Comparison of ENCODE assay signal across 25 cellular contexts in genomic region chr1:62233926-62234450, GRCh38. TPM values are rescaled to one million over a fixed set of nuclear protein-coding genes. Genes with fewer than 3 reads are reported as not detected.
"Had no signal": no experiment of that assay in that cellular context is flagged by ENCODE, and none has a peak within 500 bp of the region (broad histone marks: within the 10 kb centered on the region; RNA-seq: fewer than 3 reads in every experiment).

No MANE protein-coding gene starts in this region.

- ATAC-seq: activated T-helper 17 cell treated with anti-CD3 and anti-CD28 coated beads, Interleukin-2, amount 50 U/mL, for 72 hours; body of pancreas had no signal

- H3K4me3 ChIP-seq: body of pancreas, MG63, Peyer's patch had no signal

- H3K36me3 ChIP-seq: MG63, Peyer's patch had no signal

- H3K27me3 Mint-ChIP-seq: activated naive CD8-positive, alpha-beta T cell treated with anti-CD3 and anti-CD28 coated beads for 36 hours had no signal

- H3K4me3 Mint-ChIP-seq: activated CD4-positive, alpha-beta memory T cell treated with anti-CD3 and anti-CD28 coated beads for 36 hours; activated CD4-positive, alpha-beta T cell treated with anti-CD3 and anti-CD28 coated beads, Interleukin-2, amount 10 ng/mL, durations not matched to agents 24 days and 14 days; activated naive CD4-positive, alpha-beta T cell treated with anti-CD3 and anti-CD28 coated beads, Interleukin-2, amount 10 ng/mL, durations not matched to agents 7 days and 5 days; activated naive CD8-positive, alpha-beta T cell treated with anti-CD3 and anti-CD28 coated beads for 36 hours; activated T-helper 17 cell treated with anti-CD3 and anti-CD28 coated beads, Interleukin-2, amount 50 U/mL, for 72 hours; central memory CD8-positive, alpha-beta T cell; IgD-negative memory B cell; T-helper 1 cell treated with Interleukin-12 subunit alpha and Interleukin-12 subunit beta and Interleukin-4 antibody, amounts not matched to agents 30 μg/mL and 1 μg/mL, for 36 hours had no signal

- H3K9me3 ChIP-seq: body of pancreas, MG63, Peyer's patch had no signal

- H3K27ac Mint-ChIP-seq: activated CD4-positive, alpha-beta memory T cell treated with anti-CD3 and anti-CD28 coated beads for 36 hours; activated CD4-positive, alpha-beta T cell treated with anti-CD3 and anti-CD28 coated beads, Interleukin-2, amount 10 ng/mL, durations not matched to agents 24 days and 14 days; activated naive CD4-positive, alpha-beta T cell treated with anti-CD3 and anti-CD28 coated beads, Interleukin-2, amount 10 ng/mL, durations not matched to agents 7 days and 5 days; activated naive CD8-positive, alpha-beta T cell treated with anti-CD3 and anti-CD28 coated beads for 36 hours; activated T-helper 17 cell treated with anti-CD3 and anti-CD28 coated beads, Interleukin-2, amount 50 U/mL, for 72 hours; IgD-negative memory B cell; T-helper 1 cell treated with Interleukin-12 subunit alpha and Interleukin-12 subunit beta and Interleukin-4 antibody, amounts not matched to agents 30 μg/mL and 1 μg/mL, for 36 hours had no signal

- H3K4me1 ChIP-seq: body of pancreas, Peyer's patch had no signal

- DNase-seq: activated CD4-positive, alpha-beta memory T cell treated with anti-CD3 and anti-CD28 coated beads for 36 hours; activated CD4-positive, alpha-beta T cell treated with anti-CD3 and anti-CD28 coated beads for 1 hour; activated CD4-positive, alpha-beta T cell treated with anti-CD3 and anti-CD28 coated beads, Interleukin-2, amount 10 ng/mL, durations not matched to agents 24 days and 14 days; activated CD8-positive, alpha-beta memory T cell treated with anti-CD3 and anti-CD28 coated beads for 24 hours; activated gamma-delta T cell; activated naive CD4-positive, alpha-beta T cell treated with anti-CD3 and anti-CD28 coated beads, Interleukin-2, amount 10 ng/mL, durations not matched to agents 7 days and 5 days; activated naive CD8-positive, alpha-beta T cell treated with anti-CD3 and anti-CD28 coated beads for 36 hours; activated T-cell treated with anti-CD3 and anti-CD28 coated beads, Interleukin-2, amount 50 U/mL, for 48 hours; body of pancreas; MG63; MV-4-11; NCI-H1092 treated with DMSO at 0.1 percent for 48 hours; NCI-H1417 treated with DMSO at 0.1 percent for 48 hours; NCI-H1694 treated with DMSO at 0.1 percent for 48 hours; NCI-H2029 treated with DMSO at 0.1 percent for 48 hours; NCI-H510A treated with DMSO at 0.1 percent for 48 hours; NCI-H69; Peyer's patch; SHP77 treated with DMSO at 0.1 percent for 48 hours had no signal

- H3K4me1 Mint-ChIP-seq: activated CD4-positive, alpha-beta T cell treated with anti-CD3 and anti-CD28 coated beads, Interleukin-2, amount 10 ng/mL, durations not matched to agents 24 days and 14 days; activated naive CD4-positive, alpha-beta T cell treated with anti-CD3 and anti-CD28 coated beads, Interleukin-2, amount 10 ng/mL, durations not matched to agents 7 days and 5 days; activated naive CD8-positive, alpha-beta T cell treated with anti-CD3 and anti-CD28 coated beads for 36 hours; IgD-negative memory B cell had no signal

- H3K9me3 Mint-ChIP-seq: activated CD4-positive, alpha-beta memory T cell treated with anti-CD3 and anti-CD28 coated beads for 36 hours; activated CD4-positive, alpha-beta T cell treated with anti-CD3 and anti-CD28 coated beads, Interleukin-2, amount 10 ng/mL, durations not matched to agents 24 days and 14 days; activated naive CD4-positive, alpha-beta T cell treated with anti-CD3 and anti-CD28 coated beads, Interleukin-2, amount 10 ng/mL, durations not matched to agents 7 days and 5 days; activated naive CD8-positive, alpha-beta T cell treated with anti-CD3 and anti-CD28 coated beads for 36 hours; activated T-helper 17 cell treated with anti-CD3 and anti-CD28 coated beads, Interleukin-2, amount 50 U/mL, for 72 hours; central memory CD8-positive, alpha-beta T cell; IgD-negative memory B cell; T-helper 1 cell treated with Interleukin-12 subunit alpha and Interleukin-12 subunit beta and Interleukin-4 antibody, amounts not matched to agents 30 μg/mL and 1 μg/mL, for 36 hours had no signal

- H3K27me3 ChIP-seq: body of pancreas, MG63, Peyer's patch had no signal

- H3K27ac ChIP-seq: body of pancreas, KMS-11, Peyer's patch had no signal

- H3K36me3 Mint-ChIP-seq: activated CD4-positive, alpha-beta memory T cell treated with anti-CD3 and anti-CD28 coated beads for 36 hours; activated naive CD4-positive, alpha-beta T cell treated with anti-CD3 and anti-CD28 coated beads, Interleukin-2, amount 10 ng/mL, durations not matched to agents 7 days and 5 days; activated naive CD8-positive, alpha-beta T cell treated with anti-CD3 and anti-CD28 coated beads for 36 hours had no signal

- H3K9ac ChIP-seq: KMS-11 had no signal

- H3K4me2 ChIP-seq: KMS-11 had no signal

RNA-seq across cellular contexts. Expression of gene L1TD1, which starts 39.3 kb away (rescaled TPM):
- total RNA-seq: activated CD4-positive, alpha-beta memory T cell treated with anti-CD3 and anti-CD28 coated beads for 36 hours; activated CD4-positive, alpha-beta T cell treated with anti-CD3 and anti-CD28 coated beads, Interleukin-2, amount 10 ng/mL, durations not matched to agents 24 days and 14 days; activated T-helper 17 cell treated with anti-CD3 and anti-CD28 coated beads, Interleukin-2, amount 50 U/mL, for 72 hours; SK-MEL-5 had no signal
